In genomic region chr17:31073411-31073810, GRCh38 we compare ENCODE assay signal across 27 cellular contexts.
"Had no signal": no experiment of that assay in that cellular context is flagged by ENCODE, and none has a peak within 500 bp of the region (broad histone marks: within the 10 kb centered on the region; RNA-seq: fewer than 3 reads in every experiment).

No MANE protein-coding gene starts in this region.

- H3K27ac Mint-ChIP-seq: activated naive CD4-positive, alpha-beta T cell treated with anti-CD3 and anti-CD28 coated beads for 36 hours; activated naive CD8-positive, alpha-beta T cell treated with anti-CD3 and anti-CD28 coated beads, Interleukin-2, amount 10 ng/mL, durations not matched to agents 7 days and 5 days; activated T-helper 1 cell treated with anti-CD3 and anti-CD28 coated beads, Interleukin-12 subunit alpha, Interleukin-12 subunit beta, Interleukin-2, Interleukin-4 antibody, amounts not matched to agents 30 ng/mL and 10 ng/mL and 1 ng/mL, durations not matched to agents 14 hours and 24 hours and 36 hours; brain; effector memory CD8-positive, alpha-beta T cell; memory B cell; natural killer cell; neural progenitor cell had no signal

- H3K27ac ChIP-seq: ascending aorta, cardiac muscle cell, gastroesophageal sphincter, neural progenitor cell, right atrium auricular region, tibial nerve, uterus, WERI-Rb-1 had no signal

- H3K9ac ChIP-seq: neural progenitor cell had no signal

- H3K4me3 Mint-ChIP-seq: activated naive CD4-positive, alpha-beta T cell treated with anti-CD3 and anti-CD28 coated beads for 36 hours; activated naive CD8-positive, alpha-beta T cell treated with anti-CD3 and anti-CD28 coated beads, Interleukin-2, amount 10 ng/mL, durations not matched to agents 7 days and 5 days; activated T-helper 1 cell treated with anti-CD3 and anti-CD28 coated beads, Interleukin-12 subunit alpha, Interleukin-12 subunit beta, Interleukin-2, Interleukin-4 antibody, amounts not matched to agents 30 ng/mL and 10 ng/mL and 1 ng/mL, durations not matched to agents 14 hours and 24 hours and 36 hours; brain; effector memory CD8-positive, alpha-beta T cell; memory B cell; natural killer cell; neural progenitor cell had no signal

- H3K9me3 Mint-ChIP-seq: activated naive CD4-positive, alpha-beta T cell treated with anti-CD3 and anti-CD28 coated beads for 36 hours; activated naive CD8-positive, alpha-beta T cell treated with anti-CD3 and anti-CD28 coated beads, Interleukin-2, amount 10 ng/mL, durations not matched to agents 7 days and 5 days; activated T-helper 1 cell treated with anti-CD3 and anti-CD28 coated beads, Interleukin-12 subunit alpha, Interleukin-12 subunit beta, Interleukin-2, Interleukin-4 antibody, amounts not matched to agents 30 ng/mL and 10 ng/mL and 1 ng/mL, durations not matched to agents 14 hours and 24 hours and 36 hours; brain; effector memory CD8-positive, alpha-beta T cell; memory B cell; natural killer cell; neural progenitor cell had no signal

- H3K36me3 Mint-ChIP-seq: activated naive CD8-positive, alpha-beta T cell treated with anti-CD3 and anti-CD28 coated beads, Interleukin-2, amount 10 ng/mL, durations not matched to agents 7 days and 5 days; brain; memory B cell; natural killer cell; neural progenitor cell had no signal

- H3K4me3 ChIP-seq: ascending aorta, cardiac muscle cell, gastroesophageal sphincter, neural progenitor cell, right atrium auricular region, tibial nerve, uterus had no signal

- H3K4me1 ChIP-seq: ascending aorta, uterus had no signal

- H3K4me1 Mint-ChIP-seq: memory B cell, natural killer cell had no signal

- H3K27me3 Mint-ChIP-seq: brain; effector memory CD8-positive, alpha-beta T cell had no signal

- H3K27me3 ChIP-seq: ascending aorta, cardiac muscle cell, gastroesophageal sphincter, neural progenitor cell, right atrium auricular region, tibial nerve, uterus had no signal

- H3K36me3 ChIP-seq: cardiac muscle cell, gastroesophageal sphincter, neural progenitor cell, right atrium auricular region, tibial nerve, uterus, WERI-Rb-1 had no signal

- DNase-seq: activated CD4-positive, alpha-beta T cell treated with anti-CD3 and anti-CD28 coated beads for 48 hours; activated CD4-positive, alpha-beta T cell treated with anti-CD3 and anti-CD28 coated beads, Interleukin-2, amount 50 U/mL, for 48 hours; activated CD8-positive, alpha-beta memory T cell treated with anti-CD3 and anti-CD28 coated beads for 24 hours; activated effector memory CD4-positive, alpha-beta T cell treated with anti-CD3 and anti-CD28 coated beads, Interleukin-2, amount 50 U/mL, for 16 hours; activated naive CD4-positive, alpha-beta T cell treated with anti-CD3 and anti-CD28 coated beads for 36 hours; activated naive CD8-positive, alpha-beta T cell treated with anti-CD3 and anti-CD28 coated beads, Interleukin-2, amount 10 ng/mL, durations not matched to agents 7 days and 5 days; activated T-cell treated with anti-CD3 and anti-CD28 coated beads, Interleukin-2, amount 50 U/mL, for 1 hour; cerebellar nuclear complex; cortex of kidney; effector memory CD8-positive, alpha-beta T cell; erythroblast; hippocampal formation; kidney; natural killer cell; stimulated activated naive CD4-positive, alpha-beta T cell; T1000; uterus; WERI-Rb-1 had no signal

- H3K9me3 ChIP-seq: ascending aorta, gastroesophageal sphincter, right atrium auricular region, tibial nerve, uterus had no signal
